1 cellular context compared by ENCODE assay signal in genomic region chr1:157047064-157047410, GRCh38.
TF ChIP-seq lines count a peak whose summit lies in the region.

No MANE protein-coding gene starts in this region.

TF ChIP-seq in GM12878, 131 proteins besides CTCF, POLR2A, EP300 and RAD21:
- no peak for TF ChIP-seq ZNF687 (IDR thresholded peaks at IDR 0.05)
- no peak for TF ChIP-seq TCF12 (IDR thresholded peaks at IDR 0.05; ENCODE audit: low read depth, low read length)
- TF ChIP-seq CBX5 (IDR thresholded peaks at IDR 0.05; ENCODE audit: low read depth): no peak
- no peak for TF ChIP-seq RBBP5 (conservative IDR thresholded peaks at IDR 0.05)
- TF ChIP-seq E2F8 (IDR thresholded peaks at IDR 0.05; ENCODE audit: low read depth, partially characterized antibody): no peak
- TF ChIP-seq NBN (IDR thresholded peaks at IDR 0.05): no peak
- TF ChIP-seq SREBF1 (IDR thresholded peaks at IDR 0.05; ENCODE audit: low read length): no peak
- TF ChIP-seq ZBED1 (IDR thresholded peaks at IDR 0.05; ENCODE audit: borderline replicate concordance): no peak
- no peak for TF ChIP-seq MTA2 (IDR thresholded peaks at IDR 0.05; ENCODE audit: low read depth)
- no peak for TF ChIP-seq STAT3 (IDR thresholded peaks at IDR 0.05; ENCODE audit: low read depth, low read length)
- TF ChIP-seq POU2F2 (IDR thresholded peaks at IDR 0.05; ENCODE audit: borderline replicate concordance, low read depth, low read length): no peak
- no peak for TF ChIP-seq MLLT1 (IDR thresholded peaks at IDR 0.05)
- TF ChIP-seq MXI1 (IDR thresholded peaks at IDR 0.05; ENCODE audit: low read depth, low read length): no peak
- TF ChIP-seq RAD51 (IDR thresholded peaks at IDR 0.05): no peak
- no peak for TF ChIP-seq SMARCA5 (IDR thresholded peaks at IDR 0.05)
